1 cellular context compared by ENCODE assay signal in genomic region chr19:1837625-1838105, GRCh38.
A peak's percentile ranks its signal among the peaks of the same experiment; 100 is the strongest.
TF ChIP-seq lines count a peak whose summit lies in the region.

No MANE protein-coding gene starts in this region.

TF ChIP-seq in K562, 482 proteins besides CTCF, POLR2A, EP300 and RAD21 (continued from another document and continues in another):
- TF ChIP-seq XRCC5 (IDR thresholded peaks at IDR 0.05; ENCODE audit: low read depth, low read length): peak; percentile 96
- TF ChIP-seq L3MBTL2 (IDR thresholded peaks at IDR 0.05): peak; percentile 30; the same call in 1 of the 2 replicates
- TF ChIP-seq TBL1XR1 (IDR thresholded peaks at IDR 0.05; ENCODE audit: low read length in 2 of 2): no peak
- TF ChIP-seq FOXK1 (CRISPR knock-in tag; IDR thresholded peaks at IDR 0.05; ENCODE audit: borderline replicate concordance): 0 out of 2 replicates have a peak, but pooled peaks have one; percentile 27
- no peak for TF ChIP-seq PTRF (tag; IDR thresholded peaks at IDR 0.05)
- peak; percentile 91 for TF ChIP-seq ZBTB7A (IDR thresholded peaks at IDR 0.05; ENCODE audit: borderline replicate concordance, control insufficient read depth, low read depth, low read length)
- TF ChIP-seq POLR2G (IDR thresholded peaks at IDR 0.05; ENCODE audit: low read depth, low read length): peak; percentile 65
- TF ChIP-seq CHD4 (IDR thresholded peaks at IDR 0.05; ENCODE audit: insufficient read depth, insufficient replicate concordance, low read depth, low read length, poor library complexity, severe bottlenecking): no peak
- TF ChIP-seq RBBP5 (IDR thresholded peaks at IDR 0.05; ENCODE audit: borderline replicate concordance, insufficient read depth, low read length, poor library complexity, severe bottlenecking): peak; percentile 9
- TF ChIP-seq ZNF668 (CRISPR knock-in tag; IDR thresholded peaks at IDR 0.05): no peak
- TF ChIP-seq ZNF143 (CRISPR knock-in tag; IDR thresholded peaks at IDR 0.05): peak; percentile 48; the same call in 1 of the 2 replicates
- TF ChIP-seq LEF1 (IDR thresholded peaks at IDR 0.05): no peak
- 0 out of 2 replicates have a peak, but pooled peaks have one; percentile 50 for TF ChIP-seq ZNF384 (IDR thresholded peaks at IDR 0.05; ENCODE audit: low read depth, low read length)
- TF ChIP-seq ZBTB34 (CRISPR knock-in tag; IDR thresholded peaks at IDR 0.05): no peak
- peak; percentile 58; the same call in 1 of the 2 replicates for TF ChIP-seq ZNF263 (CRISPR knock-in tag; IDR thresholded peaks at IDR 0.05; ENCODE audit: borderline replicate concordance)
- TF ChIP-seq ZNF76 (CRISPR knock-in tag; IDR thresholded peaks at IDR 0.05; ENCODE audit: borderline replicate concordance): no peak
- TF ChIP-seq BRD9 (IDR thresholded peaks at IDR 0.05; ENCODE audit: low read depth, partially characterized antibody): peak; percentile 36
- TF ChIP-seq SNIP1 (IDR thresholded peaks at IDR 0.05; ENCODE audit: low read depth): no peak
- TF ChIP-seq RB1 (IDR thresholded peaks at IDR 0.05; ENCODE audit: low read depth): peak; percentile 85
- TF ChIP-seq HMGXB4 (CRISPR knock-in tag; IDR thresholded peaks at IDR 0.05): no peak
- 0 out of 2 replicates have a peak, but pooled peaks have one; percentile 23 for TF ChIP-seq SMARCA4 (IDR thresholded peaks at IDR 0.05)
- no peak for TF ChIP-seq ZSCAN29 (IDR thresholded peaks at IDR 0.05)
- TF ChIP-seq CXXC5 (CRISPR knock-in tag; IDR thresholded peaks at IDR 0.05): peak; percentile 41
- peak; percentile 71 to 90 for TF ChIP-seq MAZ (CRISPR knock-in tag; conservative IDR thresholded peaks at IDR 0.05 in 1 of 2, IDR thresholded peaks at IDR 0.05 in 1 of 2)
- TF ChIP-seq SMARCB1 (IDR thresholded peaks at IDR 0.05; ENCODE audit: insufficient read length, low read depth): no peak
- peak; percentile 59; the same call in 1 of the 2 replicates for TF ChIP-seq PHF21A (IDR thresholded peaks at IDR 0.05; ENCODE audit: borderline replicate concordance, low read depth)
- 0 out of 2 replicates have a peak, but pooled peaks have one; percentile 22 for TF ChIP-seq ZKSCAN1 (IDR thresholded peaks at IDR 0.05; ENCODE audit: low read depth, low read length)
- peak; percentile 96 for TF ChIP-seq CTCFL (IDR thresholded peaks at IDR 0.05; ENCODE audit: borderline replicate concordance, insufficient read depth, low read depth, low read length, poor library complexity, severe bottlenecking)
- TF ChIP-seq SFPQ (IDR thresholded peaks at IDR 0.05; ENCODE audit: low read depth, low read length): no peak
- peak; percentile 2; the same call in 1 of the 2 replicates for TF ChIP-seq TCF3 (CRISPR knock-in tag; IDR thresholded peaks at IDR 0.05)
- TF ChIP-seq CCNT2 (IDR thresholded peaks at IDR 0.05; ENCODE audit: borderline replicate concordance, extremely low read depth, insufficient read length, low read depth, low read length): peak; percentile 28
- peak; percentile 62 for TF ChIP-seq CREM (IDR thresholded peaks at IDR 0.05; ENCODE audit: low read depth)
- no peak for TF ChIP-seq TEAD1 (CRISPR knock-in tag; IDR thresholded peaks at IDR 0.05)
- TF ChIP-seq NONO (IDR thresholded peaks at IDR 0.05; ENCODE audit: low read depth in 2 of 2, low read length in 1 of 2): peak in 1 of 2 experiments; percentile 61; a peak in 1 of 4 replicates
- TF ChIP-seq ZBTB33 (CRISPR knock-in tag; IDR thresholded peaks at IDR 0.05): peak; percentile 15; the same call in 1 of the 2 replicates
- TF ChIP-seq PYGO2 (tag; IDR thresholded peaks at IDR 0.05): no peak
- TF ChIP-seq KAT2B (IDR thresholded peaks at IDR 0.05; ENCODE audit: low read depth, low read length): no peak
- 0 out of 2 replicates have a peak, but pooled peaks have one; percentile 12 for TF ChIP-seq VEZF1 (CRISPR knock-in tag; IDR thresholded peaks at IDR 0.05)
- no peak for TF ChIP-seq TCF7 (IDR thresholded peaks at IDR 0.05; ENCODE audit: borderline replicate concordance)
- no peak for TF ChIP-seq ID3 (CRISPR knock-in tag; IDR thresholded peaks at IDR 0.05)
- TF ChIP-seq ID3 (tag; IDR thresholded peaks at IDR 0.05): peak; percentile 2; the same call in 1 of the 2 replicates
- no peak for TF ChIP-seq KLF13 (tag; IDR thresholded peaks at IDR 0.05; ENCODE audit: borderline replicate concordance, low read depth)
- TF ChIP-seq SMARCC2 (IDR thresholded peaks at IDR 0.05; ENCODE audit: low read depth): no peak
- TF ChIP-seq SLC30A9 (CRISPR knock-in tag; IDR thresholded peaks at IDR 0.05): no peak
- TF ChIP-seq MECOM (CRISPR knock-in tag; IDR thresholded peaks at IDR 0.05): peak; percentile 61
- TF ChIP-seq MAX (CRISPR knock-in tag; IDR thresholded peaks at IDR 0.05): peak; percentile 19; the same call in 1 of the 2 replicates
- TF ChIP-seq IRF9 (tag; IDR thresholded peaks at IDR 0.05): no peak
- TF ChIP-seq ZNF740 (CRISPR knock-in tag; IDR thresholded peaks at IDR 0.05): peak; percentile 74; the same call in 1 of the 2 replicates
- no peak; a peak in 1 of 4 replicates for TF ChIP-seq ZNF740 (tag; IDR thresholded peaks at IDR 0.05)
- no peak for TF ChIP-seq CREB1 (IDR thresholded peaks at IDR 0.05)
- peak; percentile 58; the same call in 1 of the 2 replicates for TF ChIP-seq CREB1 (CRISPR knock-in tag; IDR thresholded peaks at IDR 0.05)
- no peak for TF ChIP-seq ZSCAN32 (CRISPR knock-in tag; IDR thresholded peaks at IDR 0.05)
- TF ChIP-seq SAFB (IDR thresholded peaks at IDR 0.05; ENCODE audit: borderline replicate concordance, low read depth, low read length): no peak
